ENCODE assay signal across 9 cellular contexts in genomic region chr14:49880267-49881064, GRCh38. TPM values are rescaled to one million over a fixed set of nuclear protein-coding genes. Genes with fewer than 3 reads are reported as not detected.
DNase-seq lines count a peak whose midpoint lies in the region; ATAC-seq, FAIRE-seq and TF ChIP-seq lines count a peak whose summit lies in the region.
"Had no signal": no experiment of that assay in that cellular context is flagged by ENCODE, and none has a peak within 500 bp of the region (broad histone marks: within the 10 kb centered on the region; RNA-seq: fewer than 3 reads in every experiment).

No MANE protein-coding gene starts in this region.

- no peaks in the 10 kb centered on the region for H3K79me2 ChIP-seq in OCI-LY3 (ENCODE audit: low read length)

- H3K4me3 ChIP-seq in OCI-LY3 (ENCODE audit: low read length) = peak overlapping the region; percentile 48
- H3K4me3 ChIP-seq in spleen = no peak overlapping the region
- H3K4me3 ChIP-seq: upper lobe of left lung had no signal

- peaks cover 34% of the 10 kb centered on the region for H3K4me1 Mint-ChIP-seq in activated CD4-positive, alpha-beta T cell treated with anti-CD3 and anti-CD28 coated beads, Interleukin-2, amount 10 ng/mL, durations not matched to agents 7 days and 5 days

- WGBS in spleen, 5 donors = 48 to 67% (median 57%) methylated on average over 9 of the region's 9 CpGs

- ATAC-seq in esophagus mucosa (peak; percentile 43), GM19463 (IDR thresholded peaks at IDR 0.05; ENCODE audit: unreplicated experiment) (no peak), HG03139 (IDR thresholded peaks at IDR 0.05; ENCODE audit: unreplicated experiment) (no peak)

- H3K27me3 ChIP-seq in OCI-LY3 (ENCODE audit: low read depth, low read length) (no peaks in the 10 kb centered on the region), spleen (replicated peaks in 1 of 7) (no peaks in the 10 kb centered on the region)
- H3K27me3 ChIP-seq: upper lobe of left lung had no signal

- CTCF ChIA-PET in activated CD4-positive, alpha-beta T cell treated with anti-CD3 and anti-CD28 coated beads, Interleukin-2, amount 10 ng/mL, durations not matched to agents 7 days and 5 days (lab: Charles Lee) = interaction anchor here (0.5 to 2.7 kb wide), 33 partner anchors 8 to 260 kb away, joined by 3 to 26 read pairs (median 5); partner anchors contain the start of genes ARF6, MGAT2, NEMF and RPL36AL

- H3K27me3 Mint-ChIP-seq in activated CD4-positive, alpha-beta T cell treated with anti-CD3 and anti-CD28 coated beads, Interleukin-2, amount 10 ng/mL, durations not matched to agents 7 days and 5 days = peaks cover 4% of the 10 kb centered on the region

- no peak for DNase-seq in activated CD4-positive, alpha-beta T cell treated with anti-CD3 and anti-CD28 coated beads, Interleukin-2, amount 10 ng/mL, durations not matched to agents 7 days and 5 days
- DNase-seq in activated CD4-positive, alpha-beta T cell treated with anti-CD3 and anti-CD28 coated beads for 1 hour = no peak
- DNase-seq in spleen = peak; percentile 75
- no peak for DNase-seq in GM19239 (ENCODE audit: insufficient read length, low spot score)

- H3K9me3 Mint-ChIP-seq in activated CD4-positive, alpha-beta T cell treated with anti-CD3 and anti-CD28 coated beads, Interleukin-2, amount 10 ng/mL, durations not matched to agents 7 days and 5 days = no peaks in the 10 kb centered on the region

- H3K4me2 ChIP-seq in OCI-LY3 (ENCODE audit: low read length) = peak overlapping the region; percentile 42

- H3K4me3 Mint-ChIP-seq in activated CD4-positive, alpha-beta T cell treated with anti-CD3 and anti-CD28 coated beads, Interleukin-2, amount 10 ng/mL, durations not matched to agents 7 days and 5 days = no peak overlapping the region

- POLR2A ChIA-PET in activated CD4-positive, alpha-beta T cell treated with anti-CD3 and anti-CD28 coated beads, Interleukin-2, amount 10 ng/mL, durations not matched to agents 7 days and 5 days (lab: Charles Lee) = interaction anchor here (1.2 kb wide), 1 partner anchor 120 kb away, joined by 4 read pairs; no protein-coding TSS in a partner anchor

- H3K36me3 Mint-ChIP-seq in activated CD4-positive, alpha-beta T cell treated with anti-CD3 and anti-CD28 coated beads, Interleukin-2, amount 10 ng/mL, durations not matched to agents 7 days and 5 days (ENCODE audit: low read depth) = peaks cover 3% of the 10 kb centered on the region

- peak overlapping the region; percentile 73 for H2AFZ ChIP-seq in OCI-LY3 (ENCODE audit: low read depth, low read length)

- no peaks in the 10 kb centered on the region for H4K20me1 ChIP-seq in OCI-LY3 (ENCODE audit: insufficient read depth, low read length)

- H3K36me3 ChIP-seq in OCI-LY3 (replicated peaks; ENCODE audit: low read depth, low read length) = no peaks in the 10 kb centered on the region
- H3K36me3 ChIP-seq in spleen = no peaks in the 10 kb centered on the region
- H3K36me3 ChIP-seq: upper lobe of left lung had no signal

- no peak for FAIRE-seq in GM19239 (lab: Jason Lieb, UNC)

- H3K9me3 ChIP-seq in OCI-LY3 (ENCODE audit: insufficient read depth, low read length) (no peaks in the 10 kb centered on the region), spleen (no peaks in the 10 kb centered on the region)
- H3K9me3 ChIP-seq: upper lobe of left lung had no signal

- intact Hi-C loops in spleen (cut with DNase I; ENCODE audit: low total_unique reads) = loop anchor here (10.0 kb wide), 1 partner anchor 124 kb away; no protein-coding TSS in a partner anchor

- H3K4me1 ChIP-seq in OCI-LY3 (ENCODE audit: low read length) = peaks cover 22% of the 10 kb centered on the region
- peaks cover 0 to 18% (median 8%) of the 10 kb centered on the region in 6 donors for H3K4me1 ChIP-seq in spleen

- H3K9ac ChIP-seq in OCI-LY3 (ENCODE audit: low read length) = peak overlapping the region; percentile 55

- peak overlapping the region; percentile 48 for H3K27ac ChIP-seq in OCI-LY3 (ENCODE audit: low read length)
- peak overlapping the region in 5 of 8 donors; percentile 4 to 63 (median 30) for H3K27ac ChIP-seq in spleen

- no peak for TF ChIP-seq CTCF in OCI-LY3 (IDR thresholded peaks at IDR 0.05; ENCODE audit: low read depth, low read length)
- no peak for TF ChIP-seq CTCF in spleen (IDR thresholded peaks at IDR 0.05 in 8 of 11, conservative IDR thresholded peaks at IDR 0.05 in 3 of 11)

- peak overlapping the region; percentile 71 for H3K27ac Mint-ChIP-seq in activated CD4-positive, alpha-beta T cell treated with anti-CD3 and anti-CD28 coated beads, Interleukin-2, amount 10 ng/mL, durations not matched to agents 7 days and 5 days

- no peak for TF ChIP-seq POLR2A in spleen (IDR thresholded peaks at IDR 0.05)

RNA-seq across cellular contexts. Expression of gene ARF6, which starts 12.4 kb away (rescaled TPM):
- 100 to 1,000 TPM; 160 to 165 TPM for total RNA-seq in activated CD4-positive, alpha-beta T cell treated with anti-CD3 and anti-CD28 coated beads, Interleukin-2, amount 10 ng/mL, durations not matched to agents 7 days and 5 days
- total RNA-seq in esophagus mucosa (144 TPM), spleen (10 to 100 TPM; 74.3 to 89.1 (median 83.6) TPM)
- 10 to 100 TPM; 39.0 to 63.9 (median 43.9) TPM for polyA plus RNA-seq in spleen

RNA-seq across cellular contexts. Expression of gene NEMF, which starts 27.9 kb away (rescaled TPM):
- total RNA-seq in activated CD4-positive, alpha-beta T cell treated with anti-CD3 and anti-CD28 coated beads, Interleukin-2, amount 10 ng/mL, durations not matched to agents 7 days and 5 days = 10 to 100 TPM; 76.7 to 89.1 TPM
- total RNA-seq in esophagus mucosa = 40.1 TPM
- 100 to 1,000 TPM in 2 of 7 donors, 10 to 100 TPM in 5; 77.3 to 187 (median 84.7) TPM for total RNA-seq in spleen
- polyA plus RNA-seq in spleen = 10 to 100 TPM; 24.3 to 35.0 (median 29.3) TPM
